1 cellular context compared by ENCODE assay signal in the genomic region with DNA sequence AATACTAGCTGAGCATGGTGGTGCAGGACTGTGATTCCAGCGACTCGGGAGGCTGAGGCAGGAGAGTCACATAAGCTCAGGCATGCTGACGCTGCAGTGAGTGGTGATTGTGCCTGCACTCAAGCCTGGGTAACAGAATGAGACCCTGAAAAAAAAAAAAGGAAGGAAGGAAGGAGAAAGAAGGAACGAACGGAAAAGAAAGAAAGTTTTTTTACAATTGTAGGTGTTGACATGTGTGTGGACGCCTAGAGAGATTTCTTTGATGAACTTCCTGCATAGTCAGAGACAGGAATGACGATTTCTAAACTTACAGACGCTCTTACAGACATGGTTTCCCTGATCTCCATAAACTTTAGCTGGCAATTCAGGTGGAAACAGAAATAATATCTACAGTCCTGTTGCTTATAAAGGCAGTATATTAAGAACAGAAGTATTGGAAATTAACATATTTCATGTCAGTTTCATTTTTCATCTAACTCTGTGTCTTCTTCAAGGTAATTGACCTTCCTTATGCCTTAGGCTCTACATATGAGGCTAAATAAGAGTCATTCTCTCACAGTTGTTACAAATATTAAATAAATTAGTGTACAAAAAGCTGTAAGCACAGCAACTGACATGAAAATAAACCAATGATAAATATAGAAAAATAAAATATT.
TF ChIP-seq lines count a peak whose summit lies in the region.

No MANE protein-coding gene starts in this region.

TF ChIP-seq in GM12878, 131 proteins besides CTCF, POLR2A, EP300 and RAD21 (continued from another document):
- TF ChIP-seq, protein P1, sequence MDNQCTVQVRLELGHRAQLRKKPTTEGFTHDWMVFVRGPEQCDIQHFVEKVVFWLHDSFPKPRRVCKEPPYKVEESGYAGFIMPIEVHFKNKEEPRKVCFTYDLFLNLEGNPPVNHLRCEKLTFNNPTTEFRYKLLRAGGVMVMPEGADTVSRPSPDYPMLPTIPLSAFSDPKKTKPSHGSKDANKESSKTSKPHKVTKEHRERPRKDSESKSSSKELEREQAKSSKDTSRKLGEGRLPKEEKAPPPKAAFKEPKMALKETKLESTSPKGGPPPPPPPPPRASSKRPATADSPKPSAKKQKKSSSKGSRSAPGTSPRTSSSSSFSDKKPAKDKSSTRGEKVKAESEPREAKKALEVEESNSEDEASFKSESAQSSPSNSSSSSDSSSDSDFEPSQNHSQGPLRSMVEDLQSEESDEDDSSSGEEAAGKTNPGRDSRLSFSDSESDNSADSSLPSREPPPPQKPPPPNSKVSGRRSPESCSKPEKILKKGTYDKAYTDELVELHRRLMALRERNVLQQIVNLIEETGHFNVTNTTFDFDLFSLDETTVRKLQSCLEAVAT (IDR thresholded peaks at IDR 0.05) = peak; percentile 78; the same call in 1 of the 2 replicates
- TF ChIP-seq IRF5 (IDR thresholded peaks at IDR 0.05; ENCODE audit: borderline replicate concordance) = no peak
- TF ChIP-seq CUX1 (IDR thresholded peaks at IDR 0.05; ENCODE audit: insufficient replicate concordance, low read depth, low read length) = peak; percentile 23
- TF ChIP-seq EGR1 (IDR thresholded peaks at IDR 0.05; ENCODE audit: borderline replicate concordance in 1 of 2, low read depth in 2 of 2, low read length in 2 of 2) = no peak
- TF ChIP-seq NBN (IDR thresholded peaks at IDR 0.05) = 0 out of 2 replicates have a peak, but pooled peaks have one; percentile 48
- TF ChIP-seq, protein P2, sequence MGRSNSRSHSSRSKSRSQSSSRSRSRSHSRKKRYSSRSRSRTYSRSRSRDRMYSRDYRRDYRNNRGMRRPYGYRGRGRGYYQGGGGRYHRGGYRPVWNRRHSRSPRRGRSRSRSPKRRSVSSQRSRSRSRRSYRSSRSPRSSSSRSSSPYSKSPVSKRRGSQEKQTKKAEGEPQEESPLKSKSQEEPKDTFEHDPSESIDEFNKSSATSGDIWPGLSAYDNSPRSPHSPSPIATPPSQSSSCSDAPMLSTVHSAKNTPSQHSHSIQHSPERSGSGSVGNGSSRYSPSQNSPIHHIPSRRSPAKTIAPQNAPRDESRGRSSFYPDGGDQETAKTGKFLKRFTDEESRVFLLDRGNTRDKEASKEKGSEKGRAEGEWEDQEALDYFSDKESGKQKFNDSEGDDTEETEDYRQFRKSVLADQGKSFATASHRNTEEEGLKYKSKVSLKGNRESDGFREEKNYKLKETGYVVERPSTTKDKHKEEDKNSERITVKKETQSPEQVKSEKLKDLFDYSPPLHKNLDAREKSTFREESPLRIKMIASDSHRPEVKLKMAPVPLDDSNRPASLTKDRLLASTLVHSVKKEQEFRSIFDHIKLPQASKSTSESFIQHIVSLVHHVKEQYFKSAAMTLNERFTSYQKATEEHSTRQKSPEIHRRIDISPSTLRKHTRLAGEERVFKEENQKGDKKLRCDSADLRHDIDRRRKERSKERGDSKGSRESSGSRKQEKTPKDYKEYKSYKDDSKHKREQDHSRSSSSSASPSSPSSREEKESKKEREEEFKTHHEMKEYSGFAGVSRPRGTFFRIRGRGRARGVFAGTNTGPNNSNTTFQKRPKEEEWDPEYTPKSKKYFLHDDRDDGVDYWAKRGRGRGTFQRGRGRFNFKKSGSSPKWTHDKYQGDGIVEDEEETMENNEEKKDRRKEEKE (IDR thresholded peaks at IDR 0.05) = no peak
- peak; percentile 18; the same call in 1 of the 2 replicates for TF ChIP-seq ZNF217 (IDR thresholded peaks at IDR 0.05)
- peak; percentile 41 for TF ChIP-seq IKZF1 (conservative IDR thresholded peaks at IDR 0.05)
- TF ChIP-seq ZBTB40 (IDR thresholded peaks at IDR 0.05; ENCODE audit: borderline replicate concordance) = peak; percentile 59; the same call in 1 of the 2 replicates
- peak; percentile 9; the same call in 1 of the 2 replicates for TF ChIP-seq ZNF384 (IDR thresholded peaks at IDR 0.05; ENCODE audit: borderline replicate concordance, low read depth, low read length)
- TF ChIP-seq ATF2 (IDR thresholded peaks at IDR 0.05; ENCODE audit: low read length) = 0 out of 2 replicates have a peak, but pooled peaks have one; percentile 27
- TF ChIP-seq FOS (IDR thresholded peaks at IDR 0.05; ENCODE audit: borderline replicate concordance, extremely low read depth, insufficient read length) = no peak
- peak in 1 of 2 experiments; percentile 37; a peak in 1 of 4 replicates for TF ChIP-seq IKZF2 (IDR thresholded peaks at IDR 0.05)
- no peak for TF ChIP-seq SMAD5 (IDR thresholded peaks at IDR 0.05; ENCODE audit: low read depth)
- TF ChIP-seq, protein P3, sequence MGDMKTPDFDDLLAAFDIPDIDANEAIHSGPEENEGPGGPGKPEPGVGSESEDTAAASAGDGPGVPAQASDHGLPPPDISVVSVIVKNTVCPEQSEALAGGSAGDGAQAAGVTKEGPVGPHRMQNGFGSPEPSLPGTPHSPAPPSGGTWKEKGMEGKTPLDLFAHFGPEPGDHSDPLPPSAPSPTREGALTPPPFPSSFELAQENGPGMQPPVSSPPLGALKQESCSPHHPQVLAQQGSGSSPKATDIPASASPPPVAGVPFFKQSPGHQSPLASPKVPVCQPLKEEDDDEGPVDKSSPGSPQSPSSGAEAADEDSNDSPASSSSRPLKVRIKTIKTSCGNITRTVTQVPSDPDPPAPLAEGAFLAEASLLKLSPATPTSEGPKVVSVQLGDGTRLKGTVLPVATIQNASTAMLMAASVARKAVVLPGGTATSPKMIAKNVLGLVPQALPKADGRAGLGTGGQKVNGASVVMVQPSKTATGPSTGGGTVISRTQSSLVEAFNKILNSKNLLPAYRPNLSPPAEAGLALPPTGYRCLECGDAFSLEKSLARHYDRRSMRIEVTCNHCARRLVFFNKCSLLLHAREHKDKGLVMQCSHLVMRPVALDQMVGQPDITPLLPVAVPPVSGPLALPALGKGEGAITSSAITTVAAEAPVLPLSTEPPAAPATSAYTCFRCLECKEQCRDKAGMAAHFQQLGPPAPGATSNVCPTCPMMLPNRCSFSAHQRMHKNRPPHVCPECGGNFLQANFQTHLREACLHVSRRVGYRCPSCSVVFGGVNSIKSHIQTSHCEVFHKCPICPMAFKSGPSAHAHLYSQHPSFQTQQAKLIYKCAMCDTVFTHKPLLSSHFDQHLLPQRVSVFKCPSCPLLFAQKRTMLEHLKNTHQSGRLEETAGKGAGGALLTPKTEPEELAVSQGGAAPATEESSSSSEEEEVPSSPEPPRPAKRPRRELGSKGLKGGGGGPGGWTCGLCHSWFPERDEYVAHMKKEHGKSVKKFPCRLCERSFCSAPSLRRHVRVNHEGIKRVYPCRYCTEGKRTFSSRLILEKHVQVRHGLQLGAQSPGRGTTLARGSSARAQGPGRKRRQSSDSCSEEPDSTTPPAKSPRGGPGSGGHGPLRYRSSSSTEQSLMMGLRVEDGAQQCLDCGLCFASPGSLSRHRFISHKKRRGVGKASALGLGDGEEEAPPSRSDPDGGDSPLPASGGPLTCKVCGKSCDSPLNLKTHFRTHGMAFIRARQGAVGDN (IDR thresholded peaks at IDR 0.05) = peak; percentile 58; the same call in 1 of the 2 replicates
- TF ChIP-seq HCFC1 (IDR thresholded peaks at IDR 0.05; ENCODE audit: low read length) = no peak
- peak; percentile 19; the same call in 1 of the 2 replicates for TF ChIP-seq MTA2 (IDR thresholded peaks at IDR 0.05; ENCODE audit: low read depth)
TF ChIP-seq in GM12878: peak in this region for 11.
